In the genomic region with DNA sequence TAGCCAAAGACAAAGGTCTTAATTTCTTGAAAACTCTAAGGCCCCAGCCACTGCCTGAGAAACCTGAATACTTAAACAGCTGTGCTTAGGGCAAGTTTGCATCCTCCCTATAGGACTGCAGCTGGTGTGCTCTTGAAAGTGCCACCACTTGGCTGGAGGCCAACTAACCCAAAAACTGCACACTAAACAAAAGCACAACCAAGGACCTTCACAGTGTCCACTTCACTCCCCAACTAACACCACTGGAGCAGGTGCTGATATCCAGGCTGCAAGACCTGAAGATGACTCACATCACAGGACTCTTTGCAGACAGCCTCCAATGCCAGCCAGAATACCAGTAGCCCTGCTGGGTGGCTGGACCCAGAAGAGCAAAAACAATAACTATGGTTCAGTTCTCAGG, we compare ENCODE assay signal across 26 cellular contexts.
A peak's percentile ranks its signal among the peaks of the same experiment; 100 is the strongest.
DNase-seq lines count a peak whose midpoint lies in the region; ATAC-seq, FAIRE-seq and TF ChIP-seq lines count a peak whose summit lies in the region.
"Had no signal": no experiment of that assay in that cellular context is flagged by ENCODE, and none has a peak within 500 bp of the region (broad histone marks: within the 10 kb centered on the region; RNA-seq: fewer than 3 reads in every experiment).

No MANE protein-coding gene starts in this region.

- no peak overlapping the region for H3K4ac ChIP-seq in trophoblast cell (ENCODE audit: low read depth, low read length)

- H2BK12ac ChIP-seq in trophoblast cell (ENCODE audit: low read length), result no peak overlapping the region

- H3K9ac ChIP-seq in MM.1S (ENCODE audit: low read length), result no peak overlapping the region
- no peak overlapping the region for H3K9ac ChIP-seq in K562 (ENCODE audit: insufficient read depth in 1 of 2, low read depth in 2 of 2, low read length in 2 of 2)
- H3K9ac ChIP-seq in trophoblast cell (ENCODE audit: low read length), result no peak overlapping the region

- no peak overlapping the region for H4K12ac ChIP-seq in trophoblast cell (ENCODE audit: low read depth, low read length)

- H3K9me2 ChIP-seq in MM.1S (replicated peaks; ENCODE audit: insufficient read depth, low read length), result no peaks in the 10 kb centered on the region

- H3K4me3 ChIP-seq in MM.1S (ENCODE audit: low read length) (no peak overlapping the region), K562 (no peak overlapping the region), trophoblast cell (ENCODE audit: low read depth, low read length) (no peak overlapping the region), stomach (no peak overlapping the region)
- H3K4me3 ChIP-seq: cardiac muscle cell, transverse colon had no signal

- H3K18ac ChIP-seq in trophoblast cell (ENCODE audit: low read length), result no peak overlapping the region

- H2AK5ac ChIP-seq in trophoblast cell (ENCODE audit: low read length), result no peak overlapping the region

- H3K9me1 ChIP-seq in K562 (ENCODE audit: control insufficient read depth, insufficient read depth, low read length), result no peaks in the 10 kb centered on the region

- POLR2A ChIA-PET in K562 (lab: Yijun Ruan, JAX), result no interaction called here

- BruUV-seq in K562 (replicated peaks; lab: Mats Ljungman, UMichigan), result no TSS peak

- no peak overlapping the region for H4K8ac ChIP-seq in trophoblast cell (ENCODE audit: low read depth, low read length)

- no peaks in the 10 kb centered on the region for H3F3A ChIP-seq in MM.1S (ENCODE audit: insufficient read depth, low read length)

- TF ChIP-seq CTCF in MM.1S (IDR thresholded peaks at IDR 0.05; ENCODE audit: low read length) (no peak), K562 (IDR thresholded peaks at IDR 0.05 in 2 of 3, conservative IDR thresholded peaks at IDR 0.05 in 1 of 3; ENCODE audit: insufficient read depth in 2 of 3, low read depth in 1 of 3, low read length in 3 of 3) (no peak), stomach (IDR thresholded peaks at IDR 0.05) (no peak)

- peak overlapping the region; percentile 32; the same call in 1 of the 2 replicates for H3K27ac ChIP-seq in MM.1S (ENCODE audit: low read length)
- no peak overlapping the region for H3K27ac ChIP-seq in K562 (ENCODE audit: extremely low read depth, low read depth, low read length)
- no peak overlapping the region for H3K27ac ChIP-seq in trophoblast cell (ENCODE audit: low read depth, low read length)
- no peak overlapping the region for H3K27ac ChIP-seq in stomach
- H3K27ac ChIP-seq: 22Rv1, cardiac muscle cell, transverse colon had no signal

- FAIRE-seq in K562 (lab: Jason Lieb, UNC), result no peak

- H3K4me1 ChIP-seq in MM.1S (ENCODE audit: low read length) (peaks cover 9% of the 10 kb centered on the region; the same call in 1 of the 2 replicates), K562 (replicated peaks in 1 of 2; ENCODE audit: control insufficient read depth in 2 of 2, insufficient read depth in 2 of 2, low read length in 2 of 2) (no peaks in the 10 kb centered on the region), trophoblast cell (ENCODE audit: control insufficient read depth in 1 of 2, insufficient read depth in 2 of 2, low read length in 2 of 2) (peaks cover 0 to 2% of the 10 kb centered on the region in 2 experiments), stomach (no peaks in the 10 kb centered on the region)
- H3K4me1 ChIP-seq: transverse colon had no signal

- H3K27me3 ChIP-seq in MM.1S (replicated peaks; ENCODE audit: insufficient read depth, low read length), result no peaks in the 10 kb centered on the region
- no peaks in the 10 kb centered on the region for H3K27me3 ChIP-seq in K562 (ENCODE audit: control insufficient read depth in 2 of 2, insufficient read depth in 2 of 2, low read length in 2 of 2)
- no peaks in the 10 kb centered on the region for H3K27me3 ChIP-seq in trophoblast cell (ENCODE audit: insufficient read depth, low read length)
- no peaks in the 10 kb centered on the region for H3K27me3 ChIP-seq in stomach
- H3K27me3 ChIP-seq: cardiac muscle cell, transverse colon had no signal

- H4K91ac ChIP-seq in trophoblast cell (ENCODE audit: low read depth, low read length), result no peak overlapping the region

- no peak for TF ChIP-seq RAD21 in K562 (CRISPR knock-in tag; conservative IDR thresholded peaks at IDR 0.05 in 1 of 2, IDR thresholded peaks at IDR 0.05 in 1 of 2)

- no peaks in the 10 kb centered on the region for H4K20me1 ChIP-seq in MM.1S (ENCODE audit: insufficient read depth, low read length)
- H4K20me1 ChIP-seq in K562 (replicated peaks; ENCODE audit: control insufficient read depth, insufficient read depth, low read length), result no peaks in the 10 kb centered on the region

- DNase-seq in DMS153 (lab: John Stamatoyannopoulos, UW) (peak; percentile 54), DMS153 treated with DMSO at 0.1 percent for 48 hours (lab: John Stamatoyannopoulos, UW; ENCODE audit: unreplicated experiment) (no peak), MM.1S (peak; percentile 92), K562 (ENCODE audit: extremely low read depth in 1 of 4, low spot score in 3 of 4) (no peak), kidney tubule cell (ENCODE audit: low spot score) (peak; percentile 48), trophoblast cell (no peak), sciatic nerve (ENCODE audit: low spot score) (no peak), stomach (no peak)
- DNase-seq: activated CD4-positive, alpha-beta T cell treated with anti-CD3 and anti-CD28 coated beads, Interleukin-2, amount 50 U/mL, for 1 hour; activated CD8-positive, alpha-beta memory T cell treated with anti-CD3 and anti-CD28 coated beads, Interleukin-2, amount 10 ng/mL, durations not matched to agents 7 days and 5 days; activated naive CD4-positive, alpha-beta T cell treated with anti-CD3 and anti-CD28 coated beads for 36 hours; CD8-positive, alpha-beta T cell; cortex of kidney; DMS79; GF-D8; glutamatergic neuron; GOT3; kidney glomerular epithelial cell; NCI-H1105; NCI-H2081; stimulated activated CD4-positive, alpha-beta T cell treated with anti-CD3 and anti-CD28 coated beads, Interleukin-15, amount 100 ng/mL, for 24 hours; stimulated activated naive CD8-positive, alpha-beta T cell treated with anti-CD3 and anti-CD28 coated beads, Interleukin-15, amount 100 ng/mL, for 72 hours; T-helper 9 cell; transverse colon had no signal

- no peaks in the 10 kb centered on the region for H3K79me1 ChIP-seq in trophoblast cell (ENCODE audit: low read length)

- no peak overlapping the region for H2BK5ac ChIP-seq in trophoblast cell (ENCODE audit: low read depth, low read length, poor library complexity)

- no peak overlapping the region for H3K23ac ChIP-seq in trophoblast cell (ENCODE audit: low read length)

- no peaks in the 10 kb centered on the region for H3K79me2 ChIP-seq in MM.1S (ENCODE audit: low read length)
- H3K79me2 ChIP-seq in K562 (ENCODE audit: control insufficient read depth, insufficient read depth, low read length), result no peaks in the 10 kb centered on the region
- H3K79me2 ChIP-seq in trophoblast cell (ENCODE audit: control insufficient read depth, insufficient read depth, low read length, poor library complexity), result no peaks in the 10 kb centered on the region

- no peak overlapping the region for H2BK120ac ChIP-seq in trophoblast cell (ENCODE audit: insufficient read depth, low read length, poor library complexity)

- in situ Hi-C loops in K562 (cut with MboI), result no loop called here

- TF ChIP-seq EP300 in K562 (IDR thresholded peaks at IDR 0.05; ENCODE audit: low read length) (no peak), stomach (IDR thresholded peaks at IDR 0.05) (no peak)

- H3K4me2 ChIP-seq in MM.1S (ENCODE audit: low read depth, low read length), result no peak overlapping the region
- no peak overlapping the region for H3K4me2 ChIP-seq in K562 (ENCODE audit: insufficient read depth, low read length)
- H3K4me2 ChIP-seq in trophoblast cell (ENCODE audit: low read length), result no peak overlapping the region

- H2AFZ ChIP-seq in MM.1S (ENCODE audit: low read length) (no peak overlapping the region), K562 (ENCODE audit: low read depth, low read length) (no peak overlapping the region), trophoblast cell (ENCODE audit: insufficient read depth, low read length, poor library complexity) (no peak overlapping the region)

- ATAC-seq in K562 (no peak), sciatic nerve (no peak)
- ATAC-seq: activated CD8-positive, alpha-beta memory T cell treated with anti-CD3 and anti-CD28 coated beads, Interleukin-2, amount 10 ng/mL, durations not matched to agents 7 days and 5 days; CD8-positive, alpha-beta T cell; stimulated activated naive CD8-positive, alpha-beta T cell treated with anti-CD3 and anti-CD28 coated beads, Interleukin-15, amount 100 ng/mL, for 72 hours had no signal

- no peaks in the 10 kb centered on the region for H3K36me3 ChIP-seq in MM.1S (replicated peaks; ENCODE audit: insufficient read depth, low read length)
- no peaks in the 10 kb centered on the region for H3K36me3 ChIP-seq in K562 (ENCODE audit: control insufficient read depth, insufficient read depth, low read length)
- H3K36me3 ChIP-seq in trophoblast cell (ENCODE audit: control insufficient read depth in 1 of 2, insufficient read depth in 2 of 2, low read length in 2 of 2), result no peaks in the 10 kb centered on the region
- H3K36me3 ChIP-seq in stomach, result no peaks in the 10 kb centered on the region
- H3K36me3 ChIP-seq: cardiac muscle cell, transverse colon had no signal

- no peaks in the 10 kb centered on the region for H3K9me3 ChIP-seq in MM.1S (replicated peaks; ENCODE audit: insufficient read depth, low read length)
- H3K9me3 ChIP-seq in K562 (replicated peaks; ENCODE audit: control insufficient read depth, insufficient read depth, low read depth, low read length), result no peaks in the 10 kb centered on the region
- no peaks in the 10 kb centered on the region for H3K9me3 ChIP-seq in trophoblast cell (ENCODE audit: insufficient read depth, low read depth, low read length)
- no peaks in the 10 kb centered on the region for H3K9me3 ChIP-seq in stomach
- H3K9me3 ChIP-seq: transverse colon had no signal

- TF ChIP-seq POLR2A in K562 (conservative IDR thresholded peaks at IDR 0.05) (no peak), stomach (IDR thresholded peaks at IDR 0.05) (no peak)

- CTCF ChIA-PET in K562 (lab: Yijun Ruan, JAX; ENCODE audit: low intra/inter-chr PET ratio), result no interaction called here

- H3K14ac ChIP-seq in trophoblast cell (ENCODE audit: low read length), result no peak overlapping the region

- intact Hi-C loops in K562 (cut with micrococcal nuclease) (no loop called here), sciatic nerve (cut with DNase I) (no loop called here), stomach (cut with DNase I; ENCODE audit: low total_unique reads) (no loop called here)

TF ChIP-seq in K562, 482 proteins besides CTCF, POLR2A, EP300 and RAD21:
- TF ChIP-seq HSF4 (CRISPR knock-in tag; IDR thresholded peaks at IDR 0.05; ENCODE audit: borderline replicate concordance), result no peak
- TF ChIP-seq NFIC (IDR thresholded peaks at IDR 0.05), result peak; percentile 31; the same call in 1 of the 2 replicates

Comparison
In these comparisons a context has a peak if more than half of its experiments do, and no peak if none do; other contexts are left out.
1. DNase-seq: peak in DMS153 (single experiment), MM.1S (single experiment) and kidney tubule cell (single experiment); none in DMS153 treated with DMSO at 0.1 percent for 48 hours (single experiment), K562 (0 of 4), trophoblast cell (0 of 2), sciatic nerve (single experiment) and stomach (single experiment).